ENCODE assay signal across 11 cellular contexts in the genomic region with DNA sequence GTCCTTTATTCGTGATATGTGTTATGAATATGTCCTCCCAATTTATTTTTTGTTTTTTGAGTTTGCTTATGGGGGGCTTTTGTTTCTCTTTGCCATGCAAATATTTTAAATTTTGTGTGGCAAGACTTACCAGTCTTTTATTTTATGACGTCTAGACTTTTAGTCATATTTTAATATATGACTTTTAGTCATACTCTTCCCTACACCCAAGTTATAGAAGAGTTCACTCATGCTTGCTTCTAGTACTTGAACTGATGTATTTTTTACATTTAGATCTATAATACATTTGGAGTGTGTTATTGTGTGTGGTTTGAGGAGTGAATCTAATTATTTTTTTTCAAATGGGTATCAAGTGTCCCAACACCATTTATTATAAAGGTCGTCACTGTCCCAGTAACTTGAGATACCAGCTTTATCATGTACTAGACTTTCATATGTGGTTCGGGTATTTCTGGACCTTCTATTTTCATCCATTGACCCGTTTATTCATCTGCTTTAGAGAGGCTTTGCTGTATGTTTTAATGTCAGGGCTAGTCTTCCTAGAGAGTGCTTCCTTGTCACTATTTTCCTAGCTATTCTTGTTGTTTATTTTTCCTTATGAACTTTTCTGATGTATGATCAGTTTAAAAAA. TPM values are rescaled to one million over a fixed set of nuclear protein-coding genes. Genes with fewer than 3 reads are reported as not detected.
DNase-seq lines count a peak whose midpoint lies in the region; ATAC-seq, FAIRE-seq and TF ChIP-seq lines count a peak whose summit lies in the region.
"Had no signal": no experiment of that assay in that cellular context is flagged by ENCODE, and none has a peak within 500 bp of the region (broad histone marks: within the 10 kb centered on the region; RNA-seq: fewer than 3 reads in every experiment).

No MANE protein-coding gene starts in this region.

- peak overlapping the region; percentile 21 for H3K4me3 ChIP-seq in A673 (ENCODE audit: low read depth, low read length, poor library complexity, severe bottlenecking)
- H3K4me3 ChIP-seq in astrocyte of the cerebellum (ENCODE audit: low read depth, low read length), result peak overlapping the region; percentile 36
- no peak overlapping the region for H3K4me3 ChIP-seq in BE2C (ENCODE audit: low read depth, low read length)

- FAIRE-seq in GM12892 (lab: Jason Lieb, UNC), result peak; percentile 40
- FAIRE-seq: endometrium had no signal

- TF ChIP-seq POLR2A in GM12892 (IDR thresholded peaks at IDR 0.05; ENCODE audit: low read depth, low read length), result no peak

- ATAC-seq in HG03045 (IDR thresholded peaks at IDR 0.05; ENCODE audit: unreplicated experiment) (no peak), GM21381 (IDR thresholded peaks at IDR 0.05; ENCODE audit: unreplicated experiment) (no peak)

- H3K4me1 ChIP-seq in A673 (ENCODE audit: insufficient read depth, low read length, poor library complexity, severe bottlenecking) (no peaks in the 10 kb centered on the region), BE2C (no peaks in the 10 kb centered on the region)

- in situ Hi-C loops in astrocyte of the cerebellum (cut with HindIII; ENCODE audit: low sequenced_read_pairs), result no loop called here

- CTCF ChIA-PET in A673 (lab: Charles Lee), result no interaction called here

- intact Hi-C loops in A673 (cut with micrococcal nuclease; ENCODE audit: unreplicated experiment), result no loop called here

- no TSS peak for BruUV-seq in A673 (replicated peaks; lab: Mats Ljungman, UMichigan)

- DNase-seq in A673 (ENCODE audit: low spot score) (no peak), GM12892 (ENCODE audit: insufficient read length) (no peak), astrocyte of the cerebellum (ENCODE audit: low read depth) (no peak), myocyte (ENCODE audit: low read depth) (peak; percentile 24), BE2C (no peak), NCI-H1048 (lab: John Stamatoyannopoulos, UW) (no peak)
- DNase-seq: NCI-H526 had no signal

- H3K36me3 ChIP-seq in A673 (ENCODE audit: insufficient read depth, low read length, poor library complexity, severe bottlenecking) (no peaks in the 10 kb centered on the region), BE2C (no peaks in the 10 kb centered on the region)

- TF ChIP-seq CTCF in A673 (conservative IDR thresholded peaks at IDR 0.05; ENCODE audit: low read depth, low read length) (no peak), astrocyte of the cerebellum (IDR thresholded peaks at IDR 0.05; ENCODE audit: low read depth, low read length, missing control alignments) (no peak), BE2C (IDR thresholded peaks at IDR 0.05; ENCODE audit: low read depth, low read length) (no peak)

- no peak overlapping the region for H3K27ac ChIP-seq in A673 (ENCODE audit: low read depth, low read length, poor library complexity, severe bottlenecking)
- H3K27ac ChIP-seq: neutrophil had no signal

- H3K27me3 ChIP-seq in A673 (replicated peaks; ENCODE audit: insufficient read depth, low read depth, low read length, poor library complexity), result no peaks in the 10 kb centered on the region
- H3K27me3 ChIP-seq in BE2C, result peaks cover 23% of the 10 kb centered on the region

- POLR2A ChIA-PET in A673 (lab: Charles Lee; ENCODE audit: low non-redundant PET), result no interaction called here

- peaks cover 17% of the 10 kb centered on the region for H3K9me3 ChIP-seq in A673 (ENCODE audit: low read depth, low read length, poor library complexity, severe bottlenecking)
- no peaks in the 10 kb centered on the region for H3K9me3 ChIP-seq in BE2C
- H3K9me3 ChIP-seq: neutrophil had no signal

RNA-seq across cellular contexts. Expression of a gene that starts 0.8 kb away (rescaled TPM):
- total RNA-seq in A673 (2021), result not detected in 2 replicates
- polyA plus RNA-seq in GM12892 (2012; ENCODE audit: missing spikeins), result 36.6 TPM
- total RNA-seq in myocyte, result 0.08 TPM in 1 of 2 replicates, not detected in the other
- not detected for polyA plus RNA-seq in myocyte (2012)
- not detected for polyA plus RNA-seq in BE2C (2012; ENCODE audit: insufficient read depth, insufficient read length, low read depth)

RNA-seq across cellular contexts. Expression of a gene that starts 14.1 kb away (rescaled TPM):
- total RNA-seq in A673 (2021) (16.6 and 18.9 TPM in 2 replicates), myocyte (17.3 and 19.6 TPM in 2 replicates)
- 17.1 TPM for polyA plus RNA-seq in GM12892 (2012; ENCODE audit: missing spikeins)
- 4.0 TPM for polyA plus RNA-seq in myocyte (2012)
- 0.73 TPM for polyA plus RNA-seq in BE2C (2012; ENCODE audit: insufficient read depth, insufficient read length, low read depth)

RNA-seq across cellular contexts. Expression of a gene that starts 14.1 kb away (rescaled TPM):
- total RNA-seq in A673 (2021) (10.6 and 10.8 TPM in 2 replicates), myocyte (20.3 and 28.6 TPM in 2 replicates)
- 31.5 TPM for polyA plus RNA-seq in GM12892 (2012; ENCODE audit: missing spikeins)
- 9.3 TPM for polyA plus RNA-seq in myocyte (2012)
- polyA plus RNA-seq in BE2C (2012; ENCODE audit: insufficient read depth, insufficient read length, low read depth), result 1.4 TPM
